In the genomic region with DNA sequence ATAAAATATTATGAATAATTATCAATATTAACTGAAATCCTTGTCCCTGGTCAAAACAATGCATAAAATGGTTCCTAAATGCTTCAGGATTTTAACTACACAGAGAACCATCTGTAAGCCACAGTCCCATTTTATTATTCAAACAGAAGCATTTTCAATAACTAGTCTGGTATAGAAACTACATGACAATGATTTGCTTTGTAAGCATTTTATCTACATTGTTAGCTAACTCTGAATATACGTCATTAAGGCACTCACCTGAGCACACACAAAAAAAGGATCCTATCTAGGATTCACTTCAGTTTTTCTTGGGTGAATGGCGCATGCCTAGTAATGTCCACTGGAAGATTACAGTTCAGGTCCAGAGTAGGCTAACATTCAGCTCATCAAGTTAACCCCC, we compare ENCODE assay signal across 18 cellular contexts. TPM values are rescaled to one million over a fixed set of nuclear protein-coding genes. Genes with fewer than 3 reads are reported as not detected.
A peak's percentile ranks its signal among the peaks of the same experiment; 100 is the strongest.
DNase-seq lines count a peak whose midpoint lies in the region; ATAC-seq, FAIRE-seq and TF ChIP-seq lines count a peak whose summit lies in the region.
"Had no signal": no experiment of that assay in that cellular context is flagged by ENCODE, and none has a peak within 500 bp of the region (broad histone marks: within the 10 kb centered on the region; RNA-seq: fewer than 3 reads in every experiment).

No MANE protein-coding gene starts in this region.

- H2BK12ac ChIP-seq in H1 (ENCODE audit: low read depth, low read length), result no peak overlapping the region

- POLR2A ChIA-PET in HepG2 (lab: Yijun Ruan, JAX), result no interaction called here
- POLR2A ChIA-PET in H1 (lab: Charles Lee; ENCODE audit: partially characterized antibody), result no interaction called here

- 68% methylated on average over 2 of the region's 2 CpGs for WGBS in HepG2 (ENCODE audit: low lambda C conversion rate)
- WGBS in right lobe of liver (ENCODE audit: insufficient coverage, low coverage, low lambda C conversion rate, missing lambda C conversion rate), result 81% methylated on average over 2 of the region's 2 CpGs
- WGBS in H1 (ENCODE audit: extremely low coverage in 1 of 2, insufficient coverage in 1 of 2, insufficient read length in 1 of 2, insufficient replicate concordance in 2 of 2, low coverage in 1 of 2, low lambda C conversion rate in 2 of 2, missing lambda C conversion rate in 1 of 2), 2 experiments, result 100% methylated on average over 2 of the region's 2 CpGs; no CpG with 5 or more reads in 1 of the 2 experiments
- 79 to 85% methylated on average over 2 of the region's 2 CpGs for WGBS in testis, 2 donors
- 88 to 96% methylated on average over 2 of the region's 2 CpGs for WGBS in GM23248 (ENCODE audit: low coverage in 1 of 2, low lambda C conversion rate in 2 of 2, missing lambda C conversion rate in 2 of 2), 2 experiments

- H3K36me3 ChIP-seq in HepG2 (replicated peaks in 1 of 2; ENCODE audit: control insufficient read depth in 1 of 2, insufficient read depth in 2 of 2, low read length in 2 of 2) (no peaks in the 10 kb centered on the region), right lobe of liver (no peaks in the 10 kb centered on the region), H1 (ENCODE audit: control insufficient read depth in 2 of 4, insufficient read depth in 4 of 4, low read length in 3 of 4) (no peaks in the 10 kb centered on the region; a peak in 1 of 8 replicates), testis (ENCODE audit: low read depth, missing control alignments) (no peaks in the 10 kb centered on the region), GM23248 (ENCODE audit: low read depth) (no peaks in the 10 kb centered on the region)
- H3K36me3 ChIP-seq: BLaER1 treated with 17β-estradiol and CSF1 and Interleukin-3, amounts not matched to agents 10 nM and 100 nM had no signal

- TF ChIP-seq EP300 in HepG2 (IDR thresholded peaks at IDR 0.05; ENCODE audit: low read depth in 2 of 2, low read length in 2 of 2) (no peak), HepG2 (CRISPR knock-in tag; IDR thresholded peaks at IDR 0.05; ENCODE audit: borderline replicate concordance) (no peak), H1 (IDR thresholded peaks at IDR 0.05; ENCODE audit: borderline replicate concordance in 1 of 2, low read depth in 2 of 2, low read length in 2 of 2) (no peak)

- no TSS peak for BruUV-seq in HepG2 (replicated peaks; lab: Mats Ljungman, UMichigan)

- no peak overlapping the region for H4K5ac ChIP-seq in H1 (ENCODE audit: insufficient read length, low read depth, low read length)

- H3K14ac ChIP-seq in H1 (ENCODE audit: insufficient read length), result no peak overlapping the region

- H3K9me3 ChIP-seq in HepG2 (ENCODE audit: low read length) (no peaks in the 10 kb centered on the region), right lobe of liver (no peaks in the 10 kb centered on the region), H1 (ENCODE audit: insufficient read depth in 2 of 2, low read depth in 1 of 2, low read length in 1 of 2) (no peaks in the 10 kb centered on the region), testis (no peaks in the 10 kb centered on the region), GM23248 (ENCODE audit: low read depth) (no peaks in the 10 kb centered on the region)
- H3K9me3 ChIP-seq: BLaER1 treated with 17β-estradiol and CSF1 and Interleukin-3, amounts not matched to agents 10 nM and 100 nM had no signal

- peaks cover 15% of the 10 kb centered on the region; the same call in 1 of the 2 replicates for H3F3A ChIP-seq in GM23248 (ENCODE audit: insufficient read depth)

- H3K79me1 ChIP-seq in H1 (ENCODE audit: low read depth, low read length), result no peaks in the 10 kb centered on the region

- H3K27me3 Mint-ChIP-seq in HFFc6 (ENCODE audit: insufficient read depth), result no peaks in the 10 kb centered on the region

- no peaks in the 10 kb centered on the region for H3K4me1 ChIP-seq in HepG2 (ENCODE audit: insufficient read depth, low read length)
- no peaks in the 10 kb centered on the region for H3K4me1 ChIP-seq in right lobe of liver
- no peaks in the 10 kb centered on the region for H3K4me1 ChIP-seq in H1 (replicated peaks in 1 of 4; ENCODE audit: control insufficient read depth in 3 of 4, insufficient read depth in 4 of 4, low read length in 3 of 4)
- peaks cover 25% of the 10 kb centered on the region for H3K4me1 ChIP-seq in testis
- H3K4me1 ChIP-seq in GM23248 (ENCODE audit: insufficient read depth), result peaks cover 23% of the 10 kb centered on the region

- in situ Hi-C loops in HepG2 (cut with HindIII; ENCODE audit: extremely low pct_ligation_motif_present, low pct_unique_long_range_greater_than_20kb), result no loop called here
- in situ Hi-C loops in GM23248 (cut with MboI), result no loop called here

- H2BK5ac ChIP-seq in H1 (ENCODE audit: low read depth, low read length), result no peak overlapping the region

- no peak overlapping the region for H2AFZ ChIP-seq in HepG2 (ENCODE audit: low read length)
- no peak overlapping the region for H2AFZ ChIP-seq in H1 (ENCODE audit: low read length)
- no peak overlapping the region for H2AFZ ChIP-seq in GM23248

- intact Hi-C loops in HepG2 (cut with micrococcal nuclease; ENCODE audit: unreplicated experiment) (no loop called here), right lobe of liver (cut with DNase I) (no loop called here), testis (cut with DNase I; ENCODE audit: low total_unique reads) (no loop called here)

- FAIRE-seq in HepG2 (lab: Jason Lieb, UNC), result no peak
- no peak for FAIRE-seq in H1 (lab: Jason Lieb, UNC)
- FAIRE-seq: GM12878, H54, HTR-8/SVneo had no signal

- H3K27ac ChIP-seq in HepG2 (ENCODE audit: extremely low read length, insufficient read depth, low read length), result no peak overlapping the region
- no peak overlapping the region for H3K27ac ChIP-seq in right lobe of liver
- no peak overlapping the region for H3K27ac ChIP-seq in H1 (ENCODE audit: low read depth, low read length)
- peak overlapping the region; percentile 56 to 67 for H3K27ac ChIP-seq in testis
- H3K27ac ChIP-seq in GM23248, result no peak overlapping the region

- H3K9ac ChIP-seq in HepG2 (ENCODE audit: insufficient read depth, low read depth, low read length) (no peak overlapping the region), H1 (replicated peaks in 1 of 4; ENCODE audit: extremely low read depth in 1 of 4, low read depth in 3 of 4, low read length in 3 of 4) (no peak overlapping the region), GM23248 (no peak overlapping the region)
- H3K9ac ChIP-seq: BLaER1 treated with 17β-estradiol and CSF1 and Interleukin-3, amounts not matched to agents 10 nM and 100 nM had no signal

- H3K4me1 Mint-ChIP-seq in HFFc6 (ENCODE audit: low read depth), result no peaks in the 10 kb centered on the region

- peaks cover 0 to 17% of the 10 kb centered on the region in 2 experiments; a peak in 2 of 5 replicates for H3K27me3 ChIP-seq in HepG2 (ENCODE audit: control insufficient read depth in 1 of 2, insufficient read depth in 2 of 2, low read length in 2 of 2)
- H3K27me3 ChIP-seq in right lobe of liver, result no peaks in the 10 kb centered on the region
- H3K27me3 ChIP-seq in H1 (replicated peaks in 1 of 4; ENCODE audit: control insufficient read depth in 3 of 4, extremely low read depth in 1 of 4, insufficient read depth in 3 of 4, low read length in 3 of 4), result no peaks in the 10 kb centered on the region
- no peaks in the 10 kb centered on the region for H3K27me3 ChIP-seq in testis
- no peaks in the 10 kb centered on the region for H3K27me3 ChIP-seq in GM23248 (replicated peaks; ENCODE audit: insufficient read depth)
- H3K27me3 ChIP-seq: BLaER1 treated with 17β-estradiol and CSF1 and Interleukin-3, amounts not matched to agents 10 nM and 100 nM had no signal

- TF ChIP-seq RAD21 in HepG2 (CRISPR knock-in tag; IDR thresholded peaks at IDR 0.05) (no peak), H1 (IDR thresholded peaks at IDR 0.05 in 1 of 2, conservative IDR thresholded peaks at IDR 0.05 in 1 of 2; ENCODE audit: low read depth in 2 of 2, low read length in 2 of 2) (no peak)

- H3K4me2 ChIP-seq in HepG2 (ENCODE audit: low read depth, low read length) (no peak overlapping the region), H1 (ENCODE audit: insufficient read depth in 1 of 2, low read depth in 2 of 2, low read length in 2 of 2) (no peak overlapping the region), GM23248 (ENCODE audit: unreplicated experiment) (no peak overlapping the region)

- H3K36me3 Mint-ChIP-seq in HFFc6 (ENCODE audit: low read depth), result peaks cover 12% of the 10 kb centered on the region; the same call in 1 of the 2 replicates
- H3K36me3 Mint-ChIP-seq: CD8-positive, alpha-beta T cell had no signal

- H2BK120ac ChIP-seq in H1 (replicated peaks; ENCODE audit: low read depth, low read length), result no peak overlapping the region

- no peaks in the 10 kb centered on the region for H3K9me2 ChIP-seq in GM23248 (ENCODE audit: insufficient read depth)

- H2BK20ac ChIP-seq in H1 (ENCODE audit: low read length), result no peak overlapping the region

- H4K20me1 ChIP-seq in HepG2 (ENCODE audit: insufficient read depth, low read length) (no peaks in the 10 kb centered on the region), H1 (replicated peaks in 1 of 2; ENCODE audit: control insufficient read depth in 1 of 2, insufficient read depth in 2 of 2, low read length in 2 of 2) (no peaks in the 10 kb centered on the region), GM23248 (ENCODE audit: insufficient read depth) (no peaks in the 10 kb centered on the region)
- H4K20me1 ChIP-seq: BLaER1 treated with 17β-estradiol and CSF1 and Interleukin-3, amounts not matched to agents 10 nM and 100 nM had no signal

- CTCF ChIA-PET in HepG2 (lab: Yijun Ruan, JAX; ENCODE audit: low intra/inter-chr PET ratio, low total read pairs) (no interaction called here), H1 (lab: Charles Lee; ENCODE audit: partially characterized antibody) (no interaction called here)

- no peak overlapping the region for H4K91ac ChIP-seq in H1 (replicated peaks; ENCODE audit: insufficient read length, low read length)

- TF ChIP-seq POLR2A in HepG2 (IDR thresholded peaks at IDR 0.05; ENCODE audit: insufficient read depth in 1 of 2, low read depth in 2 of 2, low read length in 2 of 2) (no peak), right lobe of liver (IDR thresholded peaks at IDR 0.05) (no peak), H1 (IDR thresholded peaks at IDR 0.05; ENCODE audit: control extremely low read depth in 1 of 2, low read depth in 2 of 2, low read length in 2 of 2) (no peak), testis (IDR thresholded peaks at IDR 0.05) (no peak)

- TF ChIP-seq CTCF in HepG2 (CRISPR knock-in tag; IDR thresholded peaks at IDR 0.05) (no peak), right lobe of liver (IDR thresholded peaks at IDR 0.05) (no peak), H1 (IDR thresholded peaks at IDR 0.05; ENCODE audit: control extremely low read depth in 1 of 3, insufficient read depth in 1 of 3, low read depth in 1 of 3, low read length in 3 of 3) (no peak), testis (IDR thresholded peaks at IDR 0.05) (no peak), HFFc6 (IDR thresholded peaks at IDR 0.05) (no peak)

- no peak overlapping the region for H3K4me3 Mint-ChIP-seq in HFFc6
- H3K4me3 Mint-ChIP-seq: B cell; CD8-positive, alpha-beta T cell had no signal

- H3K18ac ChIP-seq in H1 (ENCODE audit: extremely low read depth, low read length), result no peak overlapping the region

- H3K4ac ChIP-seq in H1 (replicated peaks; ENCODE audit: insufficient read length, low read depth, low read length), result no peak overlapping the region

- H3K4me3 ChIP-seq in HepG2 (replicated peaks in 1 of 3; ENCODE audit: insufficient read depth in 1 of 3, low read depth in 2 of 3, low read length in 3 of 3) (no peak overlapping the region), right lobe of liver (no peak overlapping the region), H1 (ENCODE audit: extremely low read depth in 1 of 4, insufficient read depth in 2 of 4, low read depth in 3 of 4, low read length in 4 of 4) (no peak overlapping the region), testis (no peak overlapping the region), GM23248 (no peak overlapping the region)
- H3K4me3 ChIP-seq: BLaER1 treated with 17β-estradiol and CSF1 and Interleukin-3, amounts not matched to agents 10 nM and 100 nM; GM12878 had no signal

- H3K79me2 ChIP-seq in HepG2 (ENCODE audit: insufficient read depth, low read length) (no peaks in the 10 kb centered on the region), H1 (ENCODE audit: control insufficient read depth in 1 of 2, insufficient read depth in 2 of 2, low read length in 2 of 2) (no peaks in the 10 kb centered on the region), GM23248 (ENCODE audit: insufficient read depth) (peaks cover 29% of the 10 kb centered on the region; the same call in 1 of the 2 replicates)

- no peak overlapping the region for H3K27ac Mint-ChIP-seq in HFFc6
- H3K27ac Mint-ChIP-seq: B cell; CD8-positive, alpha-beta T cell had no signal

- ATAC-seq in HepG2, result no peak
- no peak for ATAC-seq in right lobe of liver
- no peak for ATAC-seq in GM21717 (IDR thresholded peaks at IDR 0.05; ENCODE audit: unreplicated experiment)
- ATAC-seq: CD8-positive, alpha-beta T cell; GM12878 had no signal

- H2AK5ac ChIP-seq in H1 (ENCODE audit: low read depth, low read length), result no peak overlapping the region

- no peak overlapping the region for H4K8ac ChIP-seq in H1 (ENCODE audit: extremely low read depth, insufficient read depth, low read length)

- H3K9me3 Mint-ChIP-seq in HFFc6, result peaks cover 23% of the 10 kb centered on the region; the same call in 1 of the 2 replicates
- H3K9me3 Mint-ChIP-seq: CD8-positive, alpha-beta T cell had no signal

- DNase-seq in HepG2 (ENCODE audit: low spot score) (no peak), right lobe of liver (no peak), NCI-H69 (lab: John Stamatoyannopoulos, UW) (peak; percentile 62), H1 (ENCODE audit: low read depth in 1 of 2, low spot score in 2 of 2) (no peak), testis (no peak), HFFc6 (no peak), GM23248 (no peak)
- DNase-seq: 8988T; Calu3; CD8-positive, alpha-beta T cell; DMS79 treated with DMSO at 0.1 percent for 48 hours; HCEC 1CT had no signal

- H2BK15ac ChIP-seq in H1 (ENCODE audit: low read length), result no peak overlapping the region

- no peak overlapping the region for H3K23ac ChIP-seq in H1 (ENCODE audit: insufficient read length)

- no peak overlapping the region for H3K56ac ChIP-seq in H1 (replicated peaks; ENCODE audit: insufficient read length, low read depth, low read length)

- no peaks in the 10 kb centered on the region for H3K23me2 ChIP-seq in H1 (ENCODE audit: low read depth, low read length)

RNA-seq across cellular contexts. Expression of gene EPB41L3, which starts 22.8 kb away (rescaled TPM):
- not detected in 2 replicates for total RNA-seq in HepG2 (2016; rRNA removed; fragmentation: Illumina TruSeq; extraction: Trizol)
- total RNA-seq in HepG2 (2016; cell fraction: cytosol; rRNA removed; fragmentation: Illumina TruSeq; extraction: Trizol; ENCODE audit: low read depth), result not detected in 2 replicates
- total RNA-seq in HepG2 (2016; cell fraction: insoluble cytoplasmic fraction; rRNA removed; fragmentation: Illumina TruSeq; extraction: Trizol), result not detected in 2 replicates
- not detected in 2 replicates for total RNA-seq in HepG2 (2016; cell fraction: membrane; rRNA removed; fragmentation: Illumina TruSeq; extraction: Trizol)
- total RNA-seq in HepG2 (2016; cell fraction: nucleus; rRNA removed; fragmentation: Illumina TruSeq; extraction: Trizol), result not detected in 2 replicates
- not detected in 2 replicates for polyA plus RNA-seq in HepG2 (2011; rRNA removed)
- not detected in 2 replicates for polyA plus RNA-seq in HepG2 (2011; cell fraction: cytosol; rRNA removed)
- not detected in 2 replicates for polyA plus RNA-seq in HepG2 (2011; cell fraction: nucleus; rRNA removed)
- polyA plus RNA-seq in HepG2 (2012), result not detected in 2 replicates
- not detected in 2 replicates for polyA plus RNA-seq in HepG2 (2016; cell fraction: cytosol; fragmentation: Illumina TruSeq; extraction: Trizol; ENCODE audit: low read depth)
- polyA plus RNA-seq in HepG2 (2016; cell fraction: insoluble cytoplasmic fraction; fragmentation: Illumina TruSeq; extraction: Trizol; ENCODE audit: low read depth), result not detected in 2 replicates
- 0.13 TPM in 1 of 2 replicates, not detected in the other for polyA plus RNA-seq in HepG2 (2016; cell fraction: membrane; fragmentation: Illumina TruSeq; extraction: Trizol; ENCODE audit: low read depth)
- polyA plus RNA-seq in HepG2 (2016; cell fraction: nucleus; fragmentation: Illumina TruSeq; extraction: Trizol; ENCODE audit: insufficient read depth, low read depth), result not detected in 2 replicates
- 0.80 TPM in 1 of 2 replicates, not detected in the other for polyA minus RNA-seq in HepG2 (2011; rRNA and poly(A)+ RNA removed; ENCODE audit: low replicate concordance)
- not detected in 2 replicates for polyA minus RNA-seq in HepG2 (2011; cell fraction: cytosol; rRNA and poly(A)+ RNA removed)
- not detected in 2 replicates for polyA minus RNA-seq in HepG2 (2011; cell fraction: nucleus; rRNA and poly(A)+ RNA removed)
- 10 to 100 TPM in 2 of 6 experiments, 1 to 10 TPM in 4; 3.3 to 20.3 (median 6.2) TPM for total RNA-seq in right lobe of liver
- 12.8 and 16.1 TPM in 2 replicates for total RNA-seq in H1 (2021; fragmentation: NEBNext Ultra II Directional; extraction: Animal tissue kit (Norgen Biotek cat#: 25700))
- polyA plus RNA-seq in H1 (2011; rRNA removed), result 7.8 and 7.9 TPM in 2 replicates
- polyA plus RNA-seq in H1 (2011; cell fraction: cytosol; rRNA removed), result 14.2 TPM
- polyA plus RNA-seq in H1 (2011; cell fraction: nucleus; rRNA removed), result 10.0 TPM
- 12.9 to 16.7 TPM (median 14.1 TPM) in 4 replicates for polyA plus RNA-seq in H1 (2012, experiment 1 of 2)
- 1.0 TPM for polyA plus RNA-seq in H1 (2012, experiment 2 of 2)
- polyA plus RNA-seq in H1 (2013, experiment 1 of 2), result 10.2 TPM
- polyA plus RNA-seq in H1 (2013, experiment 2 of 2), result 9.5 TPM
- polyA minus RNA-seq in H1 (2011; rRNA and poly(A)+ RNA removed), result 12.3 and 12.6 TPM in 2 replicates
- polyA minus RNA-seq in H1 (2011; cell fraction: cytosol; rRNA and poly(A)+ RNA removed), result 9.1 TPM
- polyA minus RNA-seq in H1 (2011; cell fraction: nucleus; rRNA and poly(A)+ RNA removed), result 21.0 TPM
- 100 to 1,000 TPM; 274 to 403 TPM for total RNA-seq in testis
- 152 TPM for polyA plus RNA-seq in testis (ENCODE audit: insufficient read depth, low read depth, low replicate concordance)
- 10 to 100 TPM in 2 of 6 experiments, 1 to 10 TPM in 4; 1.3 to 17.0 (median 1.8) TPM for total RNA-seq in HFFc6 (2021; fragmentation: NEBNext Ultra II Directional; extraction: Animal tissue kit (Norgen Biotek cat#: 25700))
- total RNA-seq in GM23248 (2014; rRNA removed; shearing (Covaris generic)), result 19.2 and 22.2 TPM in 2 replicates
- 19.2 and 20.8 TPM in 2 replicates for polyA plus RNA-seq in GM23248 (2016; fragmentation: Nextera tagmentation; extraction: Ambion mirVana)
- total RNA-seq: Calu3 had no signal

Comparison
In these comparisons a context has a peak if more than half of its experiments do, and no peak if none do; other contexts are left out.
1. H3K27ac ChIP-seq: peak in testis (2 of 2); none in HepG2 (single experiment), right lobe of liver (0 of 3), H1 (single experiment) and GM23248 (single experiment).
2. RNA of gene EPB41L3, which starts 22.8 kb away (total RNA-seq): 274 to 403 TPM in testis; 19.2 to 22.2 TPM in GM23248, 12.8 to 16.1 TPM in H1, 3.3 to 20.3 TPM in right lobe of liver, 1.3 to 17.0 TPM in HFFc6 and not detected in HepG2; every median in the first group is over 10 times any median in the second.
3. Of the 41 proteins assayed by ChIP-seq in both HepG2 and H1: peak only in HepG2: none; only in H1: none; in both: MAFK; in neither: 40.